ENCODE assay signal across 1 cellular context in the genomic region with DNA sequence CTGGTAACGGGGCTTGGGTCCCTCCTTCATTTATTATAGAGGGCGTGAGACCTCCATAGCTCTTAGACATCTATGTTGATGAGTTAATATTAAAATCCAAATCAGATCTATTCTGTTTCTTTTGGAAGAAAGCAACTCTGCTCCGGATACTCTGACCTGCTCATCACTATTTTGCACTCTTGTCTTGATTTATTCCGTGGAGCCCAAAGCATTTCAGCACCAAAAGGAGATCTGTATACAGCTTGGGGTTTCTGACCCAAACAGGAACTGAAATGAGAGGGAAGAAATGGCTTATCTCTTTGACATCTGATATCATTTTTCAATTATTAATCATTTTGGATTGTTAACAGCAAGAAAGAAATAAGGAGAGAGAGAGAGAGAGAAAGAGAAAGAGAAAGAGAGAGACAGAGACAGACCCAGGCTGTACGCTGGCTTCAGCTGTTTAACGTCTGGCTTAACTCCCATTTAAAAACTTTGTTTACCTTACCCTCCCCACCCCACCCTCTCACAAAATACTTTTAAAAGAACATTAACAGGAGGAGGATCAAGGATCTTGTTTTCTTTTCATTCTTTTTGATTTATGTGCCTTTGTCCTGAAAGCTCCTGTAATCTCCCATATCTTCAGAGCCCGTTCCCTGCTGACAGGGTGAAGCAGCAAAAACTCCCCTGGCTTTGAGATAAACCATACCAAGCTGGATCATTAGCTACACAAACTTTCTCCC.
TF ChIP-seq lines count a peak whose summit lies in the region.

No MANE protein-coding gene starts in this region.

TF ChIP-seq in HEK293, 187 proteins besides CTCF, POLR2A, EP300 and RAD21 (continued from another document):
- TF ChIP-seq, protein P1, sequence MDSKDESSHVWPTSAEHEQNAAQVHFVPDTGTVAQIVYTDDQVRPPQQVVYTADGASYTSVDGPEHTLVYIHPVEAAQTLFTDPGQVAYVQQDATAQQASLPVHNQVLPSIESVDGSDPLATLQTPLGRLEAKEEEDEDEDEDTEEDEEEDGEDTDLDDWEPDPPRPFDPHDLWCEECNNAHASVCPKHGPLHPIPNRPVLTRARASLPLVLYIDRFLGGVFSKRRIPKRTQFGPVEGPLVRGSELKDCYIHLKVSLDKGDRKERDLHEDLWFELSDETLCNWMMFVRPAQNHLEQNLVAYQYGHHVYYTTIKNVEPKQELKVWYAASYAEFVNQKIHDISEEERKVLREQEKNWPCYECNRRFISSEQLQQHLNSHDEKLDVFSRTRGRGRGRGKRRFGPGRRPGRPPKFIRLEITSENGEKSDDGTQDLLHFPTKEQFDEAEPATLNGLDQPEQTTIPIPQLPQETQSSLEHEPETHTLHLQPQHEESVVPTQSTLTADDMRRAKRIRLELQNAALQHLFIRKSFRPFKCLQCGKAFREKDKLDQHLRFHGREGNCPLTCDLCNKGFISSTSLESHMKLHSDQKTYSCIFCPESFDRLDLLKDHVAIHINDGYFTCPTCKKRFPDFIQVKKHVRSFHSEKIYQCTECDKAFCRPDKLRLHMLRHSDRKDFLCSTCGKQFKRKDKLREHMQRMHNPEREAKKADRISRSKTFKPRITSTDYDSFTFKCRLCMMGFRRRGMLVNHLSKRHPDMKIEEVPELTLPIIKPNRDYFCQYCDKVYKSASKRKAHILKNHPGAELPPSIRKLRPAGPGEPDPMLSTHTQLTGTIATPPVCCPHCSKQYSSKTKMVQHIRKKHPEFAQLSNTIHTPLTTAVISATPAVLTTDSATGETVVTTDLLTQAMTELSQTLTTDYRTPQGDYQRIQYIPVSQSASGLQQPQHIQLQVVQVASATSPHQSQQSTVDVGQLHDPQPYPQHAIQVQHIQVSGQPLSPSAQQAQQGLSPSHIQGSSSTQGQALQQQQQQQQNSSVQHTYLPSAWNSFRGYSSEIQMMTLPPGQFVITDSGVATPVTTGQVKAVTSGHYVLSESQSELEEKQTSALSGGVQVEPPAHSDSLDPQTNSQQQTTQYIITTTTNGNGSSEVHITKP (tag by site-specific recombination; IDR thresholded peaks at IDR 0.05) = peak; percentile 60
- no peak for TF ChIP-seq ZNF707 (tag by site-specific recombination; IDR thresholded peaks at IDR 0.05)
- TF ChIP-seq ZBTB21 (tag by site-specific recombination; IDR thresholded peaks at IDR 0.05) = no peak
- TF ChIP-seq KLF7 (tag by site-specific recombination; IDR thresholded peaks at IDR 0.05; ENCODE audit: borderline replicate concordance) = peak; percentile 82; the same call in 1 of the 2 replicates
- TF ChIP-seq, protein P2, sequence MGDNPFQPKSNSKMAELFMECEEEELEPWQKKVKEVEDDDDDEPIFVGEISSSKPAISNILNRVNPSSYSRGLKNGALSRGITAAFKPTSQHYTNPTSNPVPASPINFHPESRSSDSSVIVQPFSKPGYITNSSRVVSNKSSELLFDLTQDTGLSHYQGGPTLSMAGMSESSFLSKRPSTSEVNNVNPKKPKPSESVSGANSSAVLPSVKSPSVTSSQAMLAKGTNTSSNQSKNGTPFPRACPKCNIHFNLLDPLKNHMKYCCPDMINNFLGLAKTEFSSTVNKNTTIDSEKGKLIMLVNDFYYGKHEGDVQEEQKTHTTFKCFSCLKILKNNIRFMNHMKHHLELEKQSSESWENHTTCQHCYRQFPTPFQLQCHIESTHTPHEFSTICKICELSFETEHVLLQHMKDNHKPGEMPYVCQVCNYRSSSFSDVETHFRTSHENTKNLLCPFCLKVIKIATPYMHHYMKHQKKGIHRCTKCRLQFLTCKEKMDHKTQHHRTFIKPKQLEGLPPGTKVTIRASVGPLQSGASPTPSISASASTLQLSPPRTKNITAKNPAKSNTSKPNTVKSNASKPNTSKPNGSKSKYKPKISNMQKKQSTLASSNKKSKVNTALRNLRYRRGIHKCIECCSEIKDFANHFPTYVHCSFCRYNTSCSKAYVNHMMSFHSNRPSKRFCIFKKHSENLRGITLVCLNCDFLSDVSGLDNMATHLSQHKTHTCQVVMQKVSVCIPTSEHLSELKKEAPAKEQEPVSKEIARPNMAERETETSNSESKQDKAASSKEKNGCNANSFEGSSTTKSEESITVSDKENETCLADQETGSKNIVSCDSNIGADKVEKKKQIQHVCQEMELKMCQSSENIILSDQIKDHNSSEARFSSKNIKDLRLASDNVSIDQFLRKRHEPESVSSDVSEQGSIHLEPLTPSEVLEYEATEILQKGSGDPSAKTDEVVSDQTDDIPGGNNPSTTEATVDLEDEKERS (tag by site-specific recombination; IDR thresholded peaks at IDR 0.05) = no peak
- TF ChIP-seq ZNF654 (tag by site-specific recombination; IDR thresholded peaks at IDR 0.05; ENCODE audit: low read depth) = no peak
- no peak for TF ChIP-seq ZFP37 (tag by site-specific recombination; IDR thresholded peaks at IDR 0.05)
- TF ChIP-seq YY1 (tag by site-specific recombination; IDR thresholded peaks at IDR 0.05) = no peak
- TF ChIP-seq ZNF423 (tag by site-specific recombination; IDR thresholded peaks at IDR 0.05) = peak; percentile 50; the same call in 1 of the 2 replicates
- TF ChIP-seq KLF10 (tag by site-specific recombination; IDR thresholded peaks at IDR 0.05) = no peak
- TF ChIP-seq, protein P3, sequence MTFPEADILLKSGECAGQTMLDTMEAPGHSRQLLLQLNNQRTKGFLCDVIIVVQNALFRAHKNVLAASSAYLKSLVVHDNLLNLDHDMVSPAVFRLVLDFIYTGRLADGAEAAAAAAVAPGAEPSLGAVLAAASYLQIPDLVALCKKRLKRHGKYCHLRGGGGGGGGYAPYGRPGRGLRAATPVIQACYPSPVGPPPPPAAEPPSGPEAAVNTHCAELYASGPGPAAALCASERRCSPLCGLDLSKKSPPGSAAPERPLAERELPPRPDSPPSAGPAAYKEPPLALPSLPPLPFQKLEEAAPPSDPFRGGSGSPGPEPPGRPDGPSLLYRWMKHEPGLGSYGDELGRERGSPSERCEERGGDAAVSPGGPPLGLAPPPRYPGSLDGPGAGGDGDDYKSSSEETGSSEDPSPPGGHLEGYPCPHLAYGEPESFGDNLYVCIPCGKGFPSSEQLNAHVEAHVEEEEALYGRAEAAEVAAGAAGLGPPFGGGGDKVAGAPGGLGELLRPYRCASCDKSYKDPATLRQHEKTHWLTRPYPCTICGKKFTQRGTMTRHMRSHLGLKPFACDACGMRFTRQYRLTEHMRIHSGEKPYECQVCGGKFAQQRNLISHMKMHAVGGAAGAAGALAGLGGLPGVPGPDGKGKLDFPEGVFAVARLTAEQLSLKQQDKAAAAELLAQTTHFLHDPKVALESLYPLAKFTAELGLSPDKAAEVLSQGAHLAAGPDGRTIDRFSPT (tag by site-specific recombination; IDR thresholded peaks at IDR 0.05) = no peak
- no peak for TF ChIP-seq ZNF521 (tag by site-specific recombination; IDR thresholded peaks at IDR 0.05)
- TF ChIP-seq ZNF133 (tag by site-specific recombination; IDR thresholded peaks at IDR 0.05) = no peak
- TF ChIP-seq, protein P4, sequence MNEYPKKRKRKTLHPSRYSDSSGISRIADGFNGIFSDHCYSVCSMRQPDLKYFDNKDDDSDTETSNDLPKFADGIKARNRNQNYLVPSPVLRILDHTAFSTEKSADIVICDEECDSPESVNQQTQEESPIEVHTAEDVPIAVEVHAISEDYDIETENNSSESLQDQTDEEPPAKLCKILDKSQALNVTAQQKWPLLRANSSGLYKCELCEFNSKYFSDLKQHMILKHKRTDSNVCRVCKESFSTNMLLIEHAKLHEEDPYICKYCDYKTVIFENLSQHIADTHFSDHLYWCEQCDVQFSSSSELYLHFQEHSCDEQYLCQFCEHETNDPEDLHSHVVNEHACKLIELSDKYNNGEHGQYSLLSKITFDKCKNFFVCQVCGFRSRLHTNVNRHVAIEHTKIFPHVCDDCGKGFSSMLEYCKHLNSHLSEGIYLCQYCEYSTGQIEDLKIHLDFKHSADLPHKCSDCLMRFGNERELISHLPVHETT (tag by site-specific recombination; IDR thresholded peaks at IDR 0.05) = no peak
- TF ChIP-seq, protein P5, sequence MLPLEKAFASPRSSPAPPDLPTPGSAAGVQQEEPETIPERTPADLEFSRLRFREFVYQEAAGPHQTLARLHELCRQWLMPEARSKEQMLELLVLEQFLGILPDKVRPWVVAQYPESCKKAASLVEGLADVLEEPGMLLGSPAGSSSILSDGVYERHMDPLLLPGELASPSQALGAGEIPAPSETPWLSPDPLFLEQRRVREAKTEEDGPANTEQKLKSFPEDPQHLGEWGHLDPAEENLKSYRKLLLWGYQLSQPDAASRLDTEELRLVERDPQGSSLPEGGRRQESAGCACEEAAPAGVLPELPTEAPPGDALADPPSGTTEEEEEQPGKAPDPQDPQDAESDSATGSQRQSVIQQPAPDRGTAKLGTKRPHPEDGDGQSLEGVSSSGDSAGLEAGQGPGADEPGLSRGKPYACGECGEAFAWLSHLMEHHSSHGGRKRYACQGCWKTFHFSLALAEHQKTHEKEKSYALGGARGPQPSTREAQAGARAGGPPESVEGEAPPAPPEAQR (tag by site-specific recombination; IDR thresholded peaks at IDR 0.05) = no peak
- TF ChIP-seq GFI1B (tag by site-specific recombination; IDR thresholded peaks at IDR 0.05) = 0 out of 2 replicates have a peak, but pooled peaks have one; percentile 34
- TF ChIP-seq ZNF184 (tag by site-specific recombination; IDR thresholded peaks at IDR 0.05) = no peak
- TF ChIP-seq, protein P6, sequence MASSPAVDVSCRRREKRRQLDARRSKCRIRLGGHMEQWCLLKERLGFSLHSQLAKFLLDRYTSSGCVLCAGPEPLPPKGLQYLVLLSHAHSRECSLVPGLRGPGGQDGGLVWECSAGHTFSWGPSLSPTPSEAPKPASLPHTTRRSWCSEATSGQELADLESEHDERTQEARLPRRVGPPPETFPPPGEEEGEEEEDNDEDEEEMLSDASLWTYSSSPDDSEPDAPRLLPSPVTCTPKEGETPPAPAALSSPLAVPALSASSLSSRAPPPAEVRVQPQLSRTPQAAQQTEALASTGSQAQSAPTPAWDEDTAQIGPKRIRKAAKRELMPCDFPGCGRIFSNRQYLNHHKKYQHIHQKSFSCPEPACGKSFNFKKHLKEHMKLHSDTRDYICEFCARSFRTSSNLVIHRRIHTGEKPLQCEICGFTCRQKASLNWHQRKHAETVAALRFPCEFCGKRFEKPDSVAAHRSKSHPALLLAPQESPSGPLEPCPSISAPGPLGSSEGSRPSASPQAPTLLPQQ (tag by site-specific recombination; IDR thresholded peaks at IDR 0.05) = no peak
- TF ChIP-seq ZNF311 (tag by site-specific recombination; IDR thresholded peaks at IDR 0.05; ENCODE audit: borderline replicate concordance) = no peak
- no peak for TF ChIP-seq PRDM1 (tag by site-specific recombination; IDR thresholded peaks at IDR 0.05)
- no peak for TF ChIP-seq KLF8 (tag by site-specific recombination; IDR thresholded peaks at IDR 0.05)
- TF ChIP-seq ZNF560 (tag by site-specific recombination; IDR thresholded peaks at IDR 0.05; ENCODE audit: borderline replicate concordance) = no peak
- TF ChIP-seq ZNF324 (tag by site-specific recombination; IDR thresholded peaks at IDR 0.05) = no peak
- no peak for TF ChIP-seq ZNF621 (tag by site-specific recombination; IDR thresholded peaks at IDR 0.05)
- no peak for TF ChIP-seq ZNF510 (tag by site-specific recombination; IDR thresholded peaks at IDR 0.05; ENCODE audit: insufficient replicate concordance)
- TF ChIP-seq MYNN (tag by site-specific recombination; IDR thresholded peaks at IDR 0.05; ENCODE audit: borderline replicate concordance) = no peak
- TF ChIP-seq ZNF473 (tag by site-specific recombination; IDR thresholded peaks at IDR 0.05) = no peak
- TF ChIP-seq HOXC10 (CRISPR knock-in tag; IDR thresholded peaks at IDR 0.05) = no peak
- TF ChIP-seq ZNF223 (tag by site-specific recombination; IDR thresholded peaks at IDR 0.05) = no peak
- no peak for TF ChIP-seq SALL2 (tag by site-specific recombination; IDR thresholded peaks at IDR 0.05; ENCODE audit: borderline replicate concordance)
- TF ChIP-seq ZNF785 (tag by site-specific recombination; IDR thresholded peaks at IDR 0.05) = no peak
- peak; percentile 41; the same call in 1 of the 2 replicates for TF ChIP-seq ZNF366 (tag by site-specific recombination; conservative IDR thresholded peaks at IDR 0.05)
- no peak for TF ChIP-seq ZNF112 (tag by site-specific recombination; IDR thresholded peaks at IDR 0.05)
- TF ChIP-seq, protein P7, sequence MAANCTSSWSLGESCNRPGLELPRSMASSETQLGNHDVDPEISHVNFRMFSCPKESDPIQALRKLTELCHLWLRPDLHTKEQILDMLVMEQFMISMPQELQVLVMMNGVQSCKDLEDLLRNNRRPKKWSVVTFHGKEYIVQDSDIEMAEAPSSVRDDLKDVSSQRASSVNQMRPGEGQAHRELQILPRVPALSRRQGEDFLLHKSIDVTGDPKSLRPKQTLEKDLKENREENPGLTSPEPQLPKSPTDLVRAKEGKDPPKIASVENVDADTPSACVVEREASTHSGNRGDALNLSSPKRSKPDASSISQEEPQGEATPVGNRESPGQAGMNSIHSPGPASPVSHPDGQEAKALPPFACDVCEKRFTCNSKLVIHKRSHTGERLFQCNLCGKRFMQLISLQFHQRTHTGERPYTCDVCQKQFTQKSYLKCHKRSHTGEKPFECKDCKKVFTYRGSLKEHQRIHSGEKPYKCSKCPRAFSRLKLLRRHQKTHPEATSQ (tag by site-specific recombination; IDR thresholded peaks at IDR 0.05) = no peak
- TF ChIP-seq, protein P8, sequence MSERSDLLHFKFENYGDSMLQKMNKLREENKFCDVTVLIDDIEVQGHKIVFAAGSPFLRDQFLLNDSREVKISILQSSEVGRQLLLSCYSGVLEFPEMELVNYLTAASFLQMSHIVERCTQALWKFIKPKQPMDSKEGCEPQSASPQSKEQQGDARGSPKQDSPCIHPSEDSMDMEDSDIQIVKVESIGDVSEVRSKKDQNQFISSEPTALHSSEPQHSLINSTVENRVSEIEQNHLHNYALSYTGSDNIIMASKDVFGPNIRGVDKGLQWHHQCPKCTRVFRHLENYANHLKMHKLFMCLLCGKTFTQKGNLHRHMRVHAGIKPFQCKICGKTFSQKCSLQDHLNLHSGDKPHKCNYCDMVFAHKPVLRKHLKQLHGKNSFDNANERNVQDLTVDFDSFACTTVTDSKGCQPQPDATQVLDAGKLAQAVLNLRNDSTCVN (tag by site-specific recombination; optimal IDR thresholded peaks at IDR 0.05) = no peak
- TF ChIP-seq ZNF404 (tag by site-specific recombination; IDR thresholded peaks at IDR 0.05) = no peak
